ENCODE assay signal across 8 cellular contexts in genomic region chr11:75582935-75583709, GRCh38. TPM values are rescaled to one million over a fixed set of nuclear protein-coding genes. Genes with fewer than 3 reads are reported as not detected.
A peak's percentile ranks its signal among the peaks of the same experiment; 100 is the strongest.
DNase-seq lines count a peak whose midpoint lies in the region; ATAC-seq and TF ChIP-seq lines count a peak whose summit lies in the region.

No MANE protein-coding gene starts in this region.

- H3K4me2 ChIP-seq in Loucy (ENCODE audit: low read depth, low read length, poor library complexity, severe bottlenecking), result peak overlapping the region; percentile 79

- H3K9me3 ChIP-seq in Loucy (ENCODE audit: insufficient read depth, low read depth, low read length), result no peaks in the 10 kb centered on the region
- no peaks in the 10 kb centered on the region for H3K9me3 ChIP-seq in ascending aorta
- H3K9me3 ChIP-seq in right cardiac atrium (ENCODE audit: control insufficient read depth, low read length), result no peaks in the 10 kb centered on the region
- H3K9me3 ChIP-seq in psoas muscle, result no peaks in the 10 kb centered on the region

- no peaks in the 10 kb centered on the region for H3K9me2 ChIP-seq in Loucy (replicated peaks; ENCODE audit: low read depth, low read length)

- peak overlapping the region; percentile 81 for H3K9ac ChIP-seq in Loucy (ENCODE audit: low read depth, low read length, poor library complexity, severe bottlenecking)

- no peaks in the 10 kb centered on the region for H3K27me3 ChIP-seq in Loucy (ENCODE audit: insufficient read depth, low read length, poor library complexity, severe bottlenecking)
- H3K27me3 ChIP-seq in ascending aorta, result no peaks in the 10 kb centered on the region
- no peaks in the 10 kb centered on the region for H3K27me3 ChIP-seq in right cardiac atrium (ENCODE audit: control insufficient read depth, insufficient read depth)
- no peaks in the 10 kb centered on the region for H3K27me3 ChIP-seq in psoas muscle (ENCODE audit: insufficient read depth in 3 of 3, low read length in 2 of 3)

- intact Hi-C loops in ascending aorta (cut with DNase I) (loop anchor here (1.0 to 5.0 kb wide), 3 partner anchors 21 to 166 kb away; partner anchors contain the start of gene MAP6), right cardiac atrium (cut with DNase I) (loop anchor here in 2 of 4 donors (5.0 kb wide), 2 partner anchors 36 to 84 kb away; partner anchors contain the start of gene MAP6 (in 1 of the 2)), psoas muscle (cut with DNase I) (loop anchor here in 1 of 2 donors (5.0 kb wide), 1 partner anchor 36 kb away; no protein-coding TSS in a partner anchor)

- H3K4me1 ChIP-seq in Loucy (ENCODE audit: insufficient read depth, low read length, poor library complexity, severe bottlenecking) (peaks cover 7% of the 10 kb centered on the region), ascending aorta (peaks cover 0 to 15% of the 10 kb centered on the region in 2 donors), right cardiac atrium (ENCODE audit: control insufficient read depth, insufficient read depth, low read length) (peaks cover 3% of the 10 kb centered on the region), psoas muscle (peaks cover 6% of the 10 kb centered on the region)

- H3K4me3 ChIP-seq in AG10803 (ENCODE audit: low read length), result peak overlapping the region; percentile 63
- peak overlapping the region; percentile 77 for H3K4me3 ChIP-seq in Loucy (ENCODE audit: low read length, poor library complexity, severe bottlenecking)
- peak overlapping the region; percentile 82 to 83 for H3K4me3 ChIP-seq in ascending aorta
- H3K4me3 ChIP-seq in right cardiac atrium (ENCODE audit: low read length), result peak overlapping the region; percentile 70
- H3K4me3 ChIP-seq in psoas muscle, result peak overlapping the region; percentile 82

- H3K79me2 ChIP-seq in Loucy (ENCODE audit: insufficient read depth, low read length), result no peaks in the 10 kb centered on the region

- peak overlapping the region; percentile 97 to 99 for H3K27ac ChIP-seq in ascending aorta
- H3K27ac ChIP-seq in right cardiac atrium (ENCODE audit: low read length), result peak overlapping the region; percentile 94
- peak overlapping the region; percentile 88 for H3K27ac ChIP-seq in psoas muscle

- peak; percentile 53 for TF ChIP-seq POLR2A in GM19099 (IDR thresholded peaks at IDR 0.05; ENCODE audit: extremely low read depth, insufficient read length, low read depth)

- no peaks in the 10 kb centered on the region for H3K36me3 ChIP-seq in Loucy (ENCODE audit: insufficient read depth, low read length)
- H3K36me3 ChIP-seq in ascending aorta, result no peaks in the 10 kb centered on the region
- no peaks in the 10 kb centered on the region for H3K36me3 ChIP-seq in psoas muscle (ENCODE audit: insufficient read depth in 1 of 2, low read depth in 1 of 2)

- DNase-seq in AG10803 (ENCODE audit: low read depth) (peak; percentile 67), SKM-1 treated with dmso at 0.1 percent for 144 hours (lab: John Stamatoyannopoulos, UW; ENCODE audit: unreplicated experiment) (peak; percentile 56), ascending aorta (ENCODE audit: low spot score in 2 of 2) (peak in 1 of 2 donors; percentile 78), right cardiac atrium (peak; percentile 76 to 89 (median 88)), psoas muscle (peak; percentile 77 to 85), NK-92 (lab: John Stamatoyannopoulos, UW; ENCODE audit: unreplicated experiment) (no peak)

- TF ChIP-seq CTCF in AG10803 (conservative IDR thresholded peaks at IDR 0.05; ENCODE audit: low read length), result peak; percentile 58
- TF ChIP-seq CTCF in Loucy (conservative IDR thresholded peaks at IDR 0.05; ENCODE audit: low read length), result peak; percentile 56
- TF ChIP-seq CTCF in ascending aorta (IDR thresholded peaks at IDR 0.05), result peak; percentile 33 to 43 (median 39)
- TF ChIP-seq CTCF in psoas muscle (IDR thresholded peaks at IDR 0.05), result peak; percentile 43

- no peaks in the 10 kb centered on the region for H3F3A ChIP-seq in Loucy (ENCODE audit: low read depth)

- under 1% methylated on average over 67 of the region's 67 CpGs for WGBS in right cardiac atrium
- 1 to 2% (median 2%) methylated on average over 46 to 67 of the region's 67 CpGs for WGBS in psoas muscle, 3 donors

- peak overlapping the region; percentile 97 for H2AFZ ChIP-seq in Loucy (ENCODE audit: low read length)

- ATAC-seq in right cardiac atrium (peak; percentile 73 to 91), psoas muscle (peak; percentile 71 to 95 (median 86))

- no peaks in the 10 kb centered on the region for H4K20me1 ChIP-seq in Loucy (ENCODE audit: insufficient read depth, low read length, poor library complexity, severe bottlenecking)

RNA-seq across cellular contexts. Expression of gene SERPINH1, which starts 21.1 kb away (rescaled TPM):
- total RNA-seq in ascending aorta, result 1,290 TPM
- total RNA-seq in right cardiac atrium, result 100 to 1,000 TPM in 1 of 4 donors, 10 to 100 TPM in 3; 50.5 to 109 (median 72.7) TPM
- polyA plus RNA-seq in right cardiac atrium, result 53.2 TPM
- total RNA-seq in psoas muscle, result 10 to 100 TPM; 27.7 to 43.3 (median 31.3) TPM
- polyA plus RNA-seq in psoas muscle, result 10 to 100 TPM; 11.6 to 29.8 (median 15.6) TPM

RNA-seq across cellular contexts. Expression of gene GDPD5, which starts 57.4 kb away (rescaled TPM):
- total RNA-seq in ascending aorta, result 64.6 TPM
- total RNA-seq in right cardiac atrium, result 1 to 10 TPM; 5.3 to 8.2 (median 6.8) TPM
- 8.5 TPM for polyA plus RNA-seq in right cardiac atrium
- 10 to 100 TPM; 10.3 to 16.5 (median 12.7) TPM for total RNA-seq in psoas muscle
- polyA plus RNA-seq in psoas muscle, result 10 to 100 TPM in 1 of 3 donors, 1 to 10 TPM in 2; 2.7 to 13.1 (median 6.4) TPM

Comparison
In these comparisons a context has a peak if more than half of its experiments do, and no peak if none do; other contexts are left out.
1. RNA of gene SERPINH1, which starts 21.1 kb away (total RNA-seq): 1,290 TPM in ascending aorta (single experiment); 50.5 to 109 TPM in right cardiac atrium and 27.7 to 43.3 TPM in psoas muscle; every median in the first group is over 10 times any median in the second.
2. Peak in every context shown above with its lines, with median percentiles within 50 percentile points of each other: H3K4me3 ChIP-seq, CTCF ChIP-seq and H3K27ac ChIP-seq.